Comparison of ENCODE assay signal across 22 cellular contexts in the genomic region with DNA sequence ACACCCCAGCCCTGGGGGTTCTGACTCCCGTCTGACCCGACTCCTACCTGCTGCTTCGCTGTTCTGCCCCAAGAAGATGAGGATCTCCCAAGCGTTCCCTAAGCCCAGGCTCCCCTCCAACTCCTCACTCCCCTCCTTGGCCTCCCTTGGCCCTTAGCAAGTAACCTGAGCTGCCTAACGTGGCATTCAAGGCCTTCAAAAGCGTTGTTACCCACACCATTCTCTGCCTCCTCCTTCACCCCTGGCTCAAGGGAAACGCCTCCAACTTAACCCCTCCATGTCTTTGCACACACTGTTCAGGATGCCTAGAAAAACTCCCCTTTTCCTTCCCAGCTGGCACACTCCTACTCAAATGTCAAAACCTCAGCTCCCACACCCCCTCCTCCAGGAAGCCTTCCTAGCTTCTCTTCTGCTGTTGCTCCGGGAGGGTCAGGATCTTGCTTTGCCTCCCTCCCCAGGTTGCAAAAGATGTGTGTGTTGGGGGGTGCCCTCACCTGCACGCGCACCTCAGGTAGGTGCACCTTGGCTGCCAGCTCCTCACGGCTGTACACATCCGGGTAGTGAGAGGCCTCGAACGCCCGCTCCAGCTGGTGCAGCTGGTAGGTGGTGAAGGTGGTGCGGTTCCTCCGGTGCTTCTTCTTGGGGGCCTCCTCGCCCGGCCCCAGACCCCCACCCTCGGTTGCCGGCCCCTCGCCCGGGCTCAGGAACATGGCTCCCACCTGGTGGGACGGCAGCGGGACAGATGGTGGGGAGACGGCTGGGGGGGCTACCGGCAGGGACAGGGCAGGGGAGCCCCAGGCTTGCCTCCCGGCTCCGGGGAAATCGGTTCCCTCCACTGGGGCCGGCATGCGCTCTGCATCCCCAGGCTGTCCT. TPM values are rescaled to one million over a fixed set of nuclear protein-coding genes. Genes with fewer than 3 reads are reported as not detected.
DNase-seq lines count a peak whose midpoint lies in the region; ATAC-seq and TF ChIP-seq lines count a peak whose summit lies in the region.
"Had no signal": no experiment of that assay in that cellular context is flagged by ENCODE, and none has a peak within 500 bp of the region (broad histone marks: within the 10 kb centered on the region; RNA-seq: fewer than 3 reads in every experiment).

No MANE protein-coding gene starts in this region.

- H3K4me3 ChIP-seq in right cardiac atrium (ENCODE audit: low read length) (no peak overlapping the region), left ventricle myocardium inferior (no peak overlapping the region), WERI-Rb-1 (ENCODE audit: low read depth, low read length) (peak overlapping the region; percentile 88)
- H3K4me3 ChIP-seq: BLaER1 treated with 17β-estradiol and CSF1 and Interleukin-3, amounts not matched to agents 10 nM and 100 nM; GM12878; SJCRH30 had no signal

- H3K27ac ChIP-seq in right cardiac atrium (ENCODE audit: low read length) (no peak overlapping the region), left ventricle myocardium inferior (replicated peaks) (no peak overlapping the region), WERI-Rb-1 (peak overlapping the region; percentile 94)
- H3K27ac ChIP-seq: BLaER1 treated with 17β-estradiol and CSF1 and Interleukin-3, amounts not matched to agents 10 nM and 100 nM; RWPE1; SJCRH30 had no signal

- H3K9me3 ChIP-seq in right cardiac atrium (ENCODE audit: control insufficient read depth, low read length) (no peaks in the 10 kb centered on the region), left ventricle myocardium inferior (replicated peaks) (no peaks in the 10 kb centered on the region), WERI-Rb-1 (ENCODE audit: severe bottlenecking) (no peaks in the 10 kb centered on the region)
- H3K9me3 ChIP-seq: BLaER1 treated with 17β-estradiol and CSF1 and Interleukin-3, amounts not matched to agents 10 nM and 100 nM; SJCRH30 had no signal

- CTCF ChIA-PET in Calu3 (lab: Charles Lee): no interaction called here

- no peak overlapping the region for H3K27ac Mint-ChIP-seq in stimulated activated memory B cell treated with anti-CD40 and anti-IgM and Interleukin-4, amounts not matched to agents 10 μg/mL and 1 μg/mL and 100 μg/mL, for 72 hours
- no peak overlapping the region for H3K27ac Mint-ChIP-seq in Calu3 (ENCODE audit: unreplicated experiment)
- H3K27ac Mint-ChIP-seq: CD8-positive, alpha-beta memory T cell had no signal

- no TSS peak for BruUV-seq in Calu3 (replicated peaks; lab: Mats Ljungman, UMichigan)

- H3K36me3 ChIP-seq in left ventricle myocardium inferior: peaks cover 26% of the 10 kb centered on the region
- H3K36me3 ChIP-seq in WERI-Rb-1: peaks cover 46% of the 10 kb centered on the region

- peaks cover 41% of the 10 kb centered on the region for H3K36me3 Mint-ChIP-seq in stimulated activated memory B cell treated with anti-CD40 and anti-IgM and Interleukin-4, amounts not matched to agents 10 μg/mL and 1 μg/mL and 100 μg/mL, for 72 hours
- peaks cover 4% of the 10 kb centered on the region for H3K36me3 Mint-ChIP-seq in Calu3 (ENCODE audit: insufficient read depth, unreplicated experiment)

- no peaks in the 10 kb centered on the region for H3K4me1 ChIP-seq in right cardiac atrium (ENCODE audit: control insufficient read depth, insufficient read depth, low read length)
- no peaks in the 10 kb centered on the region for H3K4me1 ChIP-seq in left ventricle myocardium inferior
- H3K4me1 ChIP-seq: SJCRH30 had no signal

- intact Hi-C loops in right cardiac atrium (cut with DNase I): no loop called here
- intact Hi-C loops in left ventricle myocardium inferior (cut with micrococcal nuclease): no loop called here
- intact Hi-C loops in Calu3 (cut with micrococcal nuclease; ENCODE audit: unreplicated experiment): no loop called here

- H3K27me3 ChIP-seq in right cardiac atrium (ENCODE audit: control insufficient read depth, insufficient read depth): no peaks in the 10 kb centered on the region
- no peaks in the 10 kb centered on the region for H3K27me3 ChIP-seq in left ventricle myocardium inferior (ENCODE audit: low read depth)
- no peaks in the 10 kb centered on the region for H3K27me3 ChIP-seq in WERI-Rb-1 (ENCODE audit: insufficient read depth, low read depth, severe bottlenecking)
- H3K27me3 ChIP-seq: BLaER1 treated with 17β-estradiol and CSF1 and Interleukin-3, amounts not matched to agents 10 nM and 100 nM had no signal

- WGBS in right cardiac atrium: 78% methylated on average over 32 of the region's 32 CpGs

- peaks cover 4% of the 10 kb centered on the region for H3K9me3 Mint-ChIP-seq in stimulated activated memory B cell treated with anti-CD40 and anti-IgM and Interleukin-4, amounts not matched to agents 10 μg/mL and 1 μg/mL and 100 μg/mL, for 72 hours
- H3K9me3 Mint-ChIP-seq in Calu3 (ENCODE audit: low read depth, unreplicated experiment): no peaks in the 10 kb centered on the region
- H3K9me3 Mint-ChIP-seq: CD8-positive, alpha-beta memory T cell had no signal

- ATAC-seq in right cardiac atrium: no peak
- ATAC-seq in GM21360 (IDR thresholded peaks at IDR 0.05; ENCODE audit: unreplicated experiment): no peak
- no peak for ATAC-seq in stimulated activated memory B cell treated with anti-CD40 and anti-IgM and Interleukin-4, amounts not matched to agents 10 μg/mL and 1 μg/mL and 100 μg/mL, for 72 hours
- ATAC-seq in HG03135 (IDR thresholded peaks at IDR 0.05; ENCODE audit: unreplicated experiment): no peak
- ATAC-seq: GM12878 had no signal

- DNase-seq in right cardiac atrium (peak in 2 of 3 donors; percentile 42 to 60), left ventricle myocardium inferior (no peak), WERI-Rb-1 (no peak), left kidney (ENCODE audit: low read depth, low spot score) (peak; percentile 59), Calu3 (no peak)
- DNase-seq: CD8-positive, alpha-beta memory T cell; DMS79 treated with DMSO at 0.1 percent for 48 hours; GOT3; KG1; NCI-H1417 treated with DMSO at 0.1 percent for 48 hours; NCI-H1930; NCI-H2171 treated with DMSO at 0.1 percent for 48 hours; NCI-H446 treated with DMSO at 0.1 percent for 48 hours; NCI-H748 treated with DMSO at 0.1 percent for 48 hours; SJCRH30 had no signal

- H3K4me1 Mint-ChIP-seq in stimulated activated memory B cell treated with anti-CD40 and anti-IgM and Interleukin-4, amounts not matched to agents 10 μg/mL and 1 μg/mL and 100 μg/mL, for 72 hours: peaks cover 5% of the 10 kb centered on the region
- no peaks in the 10 kb centered on the region for H3K4me1 Mint-ChIP-seq in Calu3 (ENCODE audit: low read depth, unreplicated experiment)

- no peak for TF ChIP-seq CTCF in left ventricle myocardium inferior (IDR thresholded peaks at IDR 0.05; ENCODE audit: borderline replicate concordance)
- TF ChIP-seq CTCF in WERI-Rb-1 (IDR thresholded peaks at IDR 0.05; ENCODE audit: low read depth, low read length): no peak
- no peak for TF ChIP-seq CTCF in Calu3 (IDR thresholded peaks at IDR 0.05; ENCODE audit: unreplicated experiment)

- peaks cover 9% of the 10 kb centered on the region for H3K27me3 Mint-ChIP-seq in stimulated activated memory B cell treated with anti-CD40 and anti-IgM and Interleukin-4, amounts not matched to agents 10 μg/mL and 1 μg/mL and 100 μg/mL, for 72 hours
- peaks cover 25% of the 10 kb centered on the region for H3K27me3 Mint-ChIP-seq in Calu3 (ENCODE audit: unreplicated experiment)
- H3K27me3 Mint-ChIP-seq: CD8-positive, alpha-beta memory T cell had no signal

- no peak overlapping the region for H3K4me3 Mint-ChIP-seq in stimulated activated memory B cell treated with anti-CD40 and anti-IgM and Interleukin-4, amounts not matched to agents 10 μg/mL and 1 μg/mL and 100 μg/mL, for 72 hours
- no peak overlapping the region for H3K4me3 Mint-ChIP-seq in Calu3 (ENCODE audit: low read depth, unreplicated experiment)
- H3K4me3 Mint-ChIP-seq: CD8-positive, alpha-beta memory T cell had no signal

RNA-seq across cellular contexts. Expression of a gene that starts 0.8 kb away (rescaled TPM):
- total RNA-seq in right cardiac atrium (not detected), left ventricle myocardium inferior (not detected), Calu3 (2022) (not detected in 2 replicates)
- polyA plus RNA-seq in right cardiac atrium: not detected
- total RNA-seq: CD8-positive, alpha-beta memory T cell; G401; GM12878; SJCRH30 had no signal
- polyA plus RNA-seq: CD8-positive, alpha-beta memory T cell; GM12878 had no signal

RNA-seq across cellular contexts. Expression of a gene that starts 8.8 kb away (rescaled TPM):
- 10 to 100 TPM; 62.9 to 78.1 (median 69.4) TPM for total RNA-seq in right cardiac atrium
- polyA plus RNA-seq in right cardiac atrium: 129 TPM
- total RNA-seq in left ventricle myocardium inferior: 64.1 TPM
- 26.1 and 31.0 TPM in 2 replicates for total RNA-seq in Calu3 (2022)

RNA-seq across cellular contexts. Expression of a gene that starts 9.8 kb away (rescaled TPM):
- total RNA-seq in right cardiac atrium (10 to 100 TPM; 10.5 to 14.0 (median 11.8) TPM), left ventricle myocardium inferior (14.2 TPM), Calu3 (2022) (18.1 and 19.6 TPM in 2 replicates)
- polyA plus RNA-seq in right cardiac atrium: 13.1 TPM

RNA-seq across cellular contexts. Expression of a gene that starts 14.9 kb away (rescaled TPM):
- total RNA-seq in right cardiac atrium (1 to 10 TPM in 2 of 4 donors, under 1 TPM in 2; 0.51 to 1.8 (median 1.0) TPM), left ventricle myocardium inferior (0.14 TPM), Calu3 (2022) (not detected in 2 replicates)
- 0.36 TPM for polyA plus RNA-seq in right cardiac atrium
- total RNA-seq: SJCRH30 had no signal

Comparison
In these comparisons a context has a peak if more than half of its experiments do, and no peak if none do; other contexts are left out.
1. DNase-seq: peak in right cardiac atrium (2 of 3) and left kidney (single experiment); none in left ventricle myocardium inferior (single experiment), WERI-Rb-1 (single experiment) and Calu3 (single experiment).